Comparison of ENCODE assay signal across 18 cellular contexts in the genomic region with DNA sequence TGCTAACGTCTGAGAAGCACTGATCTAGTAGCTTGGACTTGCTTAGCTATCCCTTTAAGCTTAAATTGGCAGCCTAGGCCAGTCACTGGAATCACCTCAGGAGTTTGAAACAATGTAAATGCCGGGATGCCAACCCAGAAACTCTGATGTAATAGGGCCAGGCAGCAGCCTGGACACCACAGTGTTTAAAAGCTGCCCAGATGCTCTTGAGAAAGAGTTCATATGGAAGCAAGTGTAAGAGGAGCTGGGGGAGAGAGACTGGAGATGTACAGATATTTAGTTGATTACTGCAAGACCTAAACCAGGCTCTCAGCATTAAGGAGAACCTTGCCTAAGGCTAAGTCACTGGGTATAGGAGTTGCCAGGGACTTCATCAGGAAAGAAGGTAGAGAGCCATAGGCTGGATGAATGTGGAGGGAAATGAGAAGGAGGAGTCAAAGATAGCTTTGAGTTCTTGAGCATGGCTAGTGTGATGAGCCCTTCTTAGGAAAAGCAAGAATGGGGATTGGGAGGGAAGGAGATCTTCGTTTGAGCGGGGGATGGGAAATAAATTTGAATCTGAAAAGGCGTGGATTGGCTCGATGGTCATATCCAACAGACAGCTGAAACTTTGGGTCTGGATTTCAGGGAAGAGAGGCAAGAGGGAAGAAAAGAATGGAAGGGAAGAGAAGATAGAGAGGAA.
"Had no signal": no experiment of that assay in that cellular context is flagged by ENCODE, and none has a peak within 500 bp of the region (broad histone marks: within the 10 kb centered on the region; RNA-seq: fewer than 3 reads in every experiment).

No MANE protein-coding gene starts in this region.

- H3K27ac Mint-ChIP-seq: activated naive CD4-positive, alpha-beta T cell treated with anti-CD3 and anti-CD28 coated beads for 36 hours; activated naive CD8-positive, alpha-beta T cell treated with anti-CD3 and anti-CD28 coated beads, Interleukin-2, amount 50 U/mL, for 24 hours; nephron progenitor cell; progenitor cell of endocrine pancreas; T-helper 1 cell treated with Interleukin-12 subunit alpha and Interleukin-12 subunit beta and Interleukin-4 antibody, amounts not matched to agents 30 μg/mL and 1 μg/mL, for 36 hours had no signal

- H3K4me1 Mint-ChIP-seq: activated naive CD8-positive, alpha-beta T cell treated with anti-CD3 and anti-CD28 coated beads, Interleukin-2, amount 50 U/mL, for 24 hours had no signal

- H3K4me1 ChIP-seq: left lung, tibial artery had no signal

- H3K9me3 Mint-ChIP-seq: activated naive CD4-positive, alpha-beta T cell treated with anti-CD3 and anti-CD28 coated beads for 36 hours; activated T-cell treated with anti-CD3 and anti-CD28 coated beads, Interleukin-2, amount 50 U/mL, for 4 hours; nephron progenitor cell; T-helper 1 cell treated with Interleukin-12 subunit alpha and Interleukin-12 subunit beta and Interleukin-4 antibody, amounts not matched to agents 30 μg/mL and 1 μg/mL, for 36 hours had no signal

- H3K36me3 ChIP-seq: left lung, tibial artery had no signal

- ATAC-seq: activated naive CD8-positive, alpha-beta T cell treated with anti-CD3 and anti-CD28 coated beads, Interleukin-2, amount 50 U/mL, for 24 hours; activated T-cell treated with anti-CD3 and anti-CD28 coated beads, Interleukin-2, amount 50 U/mL, for 4 hours; left lung; right cardiac atrium had no signal

- H3K4me3 ChIP-seq: dorsolateral prefrontal cortex, left lung, tibial artery had no signal

- H3K27me3 ChIP-seq: foreskin keratinocyte had no signal

- H3K9me3 ChIP-seq: left lung, tibial artery had no signal

- H3K4me3 Mint-ChIP-seq: activated naive CD4-positive, alpha-beta T cell treated with anti-CD3 and anti-CD28 coated beads for 36 hours; activated naive CD8-positive, alpha-beta T cell treated with anti-CD3 and anti-CD28 coated beads, Interleukin-2, amount 50 U/mL, for 24 hours; activated T-cell treated with anti-CD3 and anti-CD28 coated beads, Interleukin-2, amount 50 U/mL, for 4 hours; nephron progenitor cell; T-helper 1 cell treated with Interleukin-12 subunit alpha and Interleukin-12 subunit beta and Interleukin-4 antibody, amounts not matched to agents 30 μg/mL and 1 μg/mL, for 36 hours had no signal

- DNase-seq: activated CD4-positive, alpha-beta T cell treated with anti-CD3 and anti-CD28 coated beads, Interleukin-2, amount 50 U/mL, for 1 hour; activated CD4-positive, CD25-positive, alpha-beta regulatory T cell treated with anti-CD3 and anti-CD28 coated beads, Interleukin-2, amount 50 U/mL, for 72 hours; activated CD8-positive, alpha-beta memory T cell treated with anti-CD3 and anti-CD28 coated beads, Interleukin-2, amount 50 U/mL, for 4 hours; activated naive CD4-positive, alpha-beta T cell treated with anti-CD3 and anti-CD28 coated beads for 36 hours; activated naive CD8-positive, alpha-beta T cell treated with anti-CD3 and anti-CD28 coated beads, Interleukin-2, amount 50 U/mL, for 24 hours; activated T-cell treated with anti-CD3 and anti-CD28 coated beads, Interleukin-2, amount 50 U/mL, for 4 hours; dorsolateral prefrontal cortex; foreskin keratinocyte; glutamatergic neuron; hippocampal formation; left lung; nephron progenitor cell; right cardiac atrium; stimulated activated CD4-positive, alpha-beta T cell treated with anti-CD3 and anti-CD28 coated beads, Interleukin-2, amount 100 ng/mL, for 24 hours; stimulated activated naive CD4-positive, alpha-beta T cell treated with Interleukin-2 at 50 U/mL for 16 hours; tibial artery had no signal

- H3K27ac ChIP-seq: dorsolateral prefrontal cortex, foreskin keratinocyte, left lung, tibial artery had no signal

- H3K27me3 Mint-ChIP-seq: activated naive CD8-positive, alpha-beta T cell treated with anti-CD3 and anti-CD28 coated beads, Interleukin-2, amount 50 U/mL, for 24 hours had no signal
